In genomic region chr20:44548171-44548678, GRCh38 we compare ENCODE assay signal across 16 cellular contexts. TPM values are rescaled to one million over a fixed set of nuclear protein-coding genes. Genes with fewer than 3 reads are reported as not detected.
DNase-seq lines count a peak whose midpoint lies in the region; ATAC-seq, FAIRE-seq and TF ChIP-seq lines count a peak whose summit lies in the region.
"Had no signal": no experiment of that assay in that cellular context is flagged by ENCODE, and none has a peak within 500 bp of the region (broad histone marks: within the 10 kb centered on the region; RNA-seq: fewer than 3 reads in every experiment).

No MANE protein-coding gene starts in this region.

- no peaks in the 10 kb centered on the region for H3K9me1 ChIP-seq in endothelial cell of umbilical vein (replicated peaks; ENCODE audit: control insufficient read depth, extremely low read depth, insufficient read depth, low read length)

- H3K4me3 ChIP-seq in liver (ENCODE audit: low read depth in 1 of 3, low read length in 3 of 3), result no peak overlapping the region
- H3K4me3 ChIP-seq in HepG2 (replicated peaks in 1 of 3; ENCODE audit: insufficient read depth in 1 of 3, low read depth in 2 of 3, low read length in 3 of 3), result no peak overlapping the region
- peak overlapping the region in 1 of 3 experiments; percentile 42 for H3K4me3 ChIP-seq in endothelial cell of umbilical vein (replicated peaks in 1 of 3; ENCODE audit: insufficient read depth in 1 of 3, low read depth in 1 of 3, low read length in 3 of 3)

- dilution Hi-C loops in endothelial cell of umbilical vein (cut with MboI; ENCODE audit: extremely low pct_ligation_motif_present, low sequenced_read_pairs), result no loop called here

- intact Hi-C loops in HepG2 (cut with micrococcal nuclease; ENCODE audit: unreplicated experiment) (no loop called here), endothelial cell of umbilical vein (cut with micrococcal nuclease) (no loop called here)

- TF ChIP-seq POLR2A in HepG2 (IDR thresholded peaks at IDR 0.05; ENCODE audit: insufficient read depth in 1 of 2, low read depth in 2 of 2, low read length in 2 of 2) (no peak), endothelial cell of umbilical vein (IDR thresholded peaks at IDR 0.05; ENCODE audit: low read depth, low read length) (no peak)

- FAIRE-seq in HepG2 (lab: Jason Lieb, UNC) (no peak), endothelial cell of umbilical vein (lab: Jason Lieb, UNC) (peak; percentile 26)
- FAIRE-seq: keratinocyte had no signal

- H3K36me3 Mint-ChIP-seq in nephron (ENCODE audit: low read depth), result no peaks in the 10 kb centered on the region
- H3K36me3 Mint-ChIP-seq: activated CD4-positive, alpha-beta memory T cell treated with anti-CD3 and anti-CD28 coated beads for 36 hours; naive B cell had no signal

- H3K4me2 ChIP-seq in HepG2 (ENCODE audit: low read depth, low read length) (no peak overlapping the region), endothelial cell of umbilical vein (ENCODE audit: insufficient read depth, low read length) (peak overlapping the region; percentile 83)

- peaks cover 3% of the 10 kb centered on the region for H3K79me2 ChIP-seq in HepG2 (ENCODE audit: insufficient read depth, low read length)
- H3K79me2 ChIP-seq in endothelial cell of umbilical vein (ENCODE audit: control insufficient read depth, insufficient read depth, low read length), result peaks cover 31% of the 10 kb centered on the region

- BruUV-seq in HepG2 (replicated peaks; lab: Mats Ljungman, UMichigan) (no TSS peak), endothelial cell of umbilical vein (replicated peaks; lab: Mats Ljungman, UMichigan) (no TSS peak)

- peak overlapping the region; percentile 93 to 94 (median 94) for H3K27ac Mint-ChIP-seq in nephron
- H3K27ac Mint-ChIP-seq: activated CD4-positive, alpha-beta memory T cell treated with anti-CD3 and anti-CD28 coated beads for 36 hours had no signal

- H3K27me3 ChIP-seq in liver (ENCODE audit: control insufficient read depth in 4 of 4, insufficient read depth in 4 of 4, low read length in 3 of 4), result no peaks in the 10 kb centered on the region
- H3K27me3 ChIP-seq in HepG2 (ENCODE audit: control insufficient read depth in 1 of 2, insufficient read depth in 2 of 2, low read length in 2 of 2), result no peaks in the 10 kb centered on the region
- H3K27me3 ChIP-seq in endothelial cell of umbilical vein (ENCODE audit: control insufficient read depth in 2 of 2, insufficient read depth in 2 of 2, low read length in 2 of 2), result no peaks in the 10 kb centered on the region

- in situ Hi-C loops in HepG2 (cut with HindIII; ENCODE audit: extremely low pct_ligation_motif_present, low pct_unique_long_range_greater_than_20kb), result no loop called here

- TF ChIP-seq RAD21 in liver (IDR thresholded peaks at IDR 0.05) (no peak), HepG2 (CRISPR knock-in tag; IDR thresholded peaks at IDR 0.05) (no peak)

- H3K4me1 Mint-ChIP-seq in nephron, result peaks cover 46% of the 10 kb centered on the region
- H3K4me1 Mint-ChIP-seq: naive B cell had no signal

- H3K9ac ChIP-seq in liver (ENCODE audit: low read depth in 1 of 2, low read length in 2 of 2) (no peak overlapping the region), HepG2 (ENCODE audit: insufficient read depth, low read depth, low read length) (no peak overlapping the region), endothelial cell of umbilical vein (replicated peaks; ENCODE audit: extremely low read depth, insufficient read depth, low read length) (peak overlapping the region; percentile 84)

- POLR2A ChIA-PET in HepG2 (lab: Yijun Ruan, JAX) (no interaction called here), endothelial cell of umbilical vein (lab: Charles Lee) (no interaction called here)

- H3K27ac ChIP-seq in liver (ENCODE audit: low read depth in 1 of 2, low read length in 2 of 2), result peak overlapping the region; percentile 25 to 48
- H3K27ac ChIP-seq in HepG2 (ENCODE audit: extremely low read length, insufficient read depth, low read length), result no peak overlapping the region
- peak overlapping the region; percentile 74 for H3K27ac ChIP-seq in endothelial cell of umbilical vein (ENCODE audit: insufficient read depth, low read depth, low read length)

- H3K36me3 ChIP-seq in liver (ENCODE audit: control insufficient read depth in 4 of 4, insufficient read depth in 3 of 4, low read depth in 1 of 4, low read length in 3 of 4) (no peaks in the 10 kb centered on the region), HepG2 (replicated peaks in 1 of 2; ENCODE audit: control insufficient read depth in 1 of 2, insufficient read depth in 2 of 2, low read length in 2 of 2) (no peaks in the 10 kb centered on the region), endothelial cell of umbilical vein (ENCODE audit: control insufficient read depth in 2 of 2, extremely low read depth in 1 of 2, insufficient read depth in 2 of 2, low read length in 2 of 2) (no peaks in the 10 kb centered on the region)

- no peak for TF ChIP-seq EP300 in HepG2 (IDR thresholded peaks at IDR 0.05; ENCODE audit: low read depth in 2 of 2, low read length in 2 of 2)
- no peak for TF ChIP-seq EP300 in HepG2 (CRISPR knock-in tag; IDR thresholded peaks at IDR 0.05; ENCODE audit: borderline replicate concordance)

- H3K4me1 ChIP-seq in liver (ENCODE audit: control insufficient read depth in 4 of 4, insufficient read depth in 4 of 4, low read length in 3 of 4) (peaks cover 2 to 13% (median 6%) of the 10 kb centered on the region in 4 donors), HepG2 (ENCODE audit: insufficient read depth, low read length) (peaks cover 28% of the 10 kb centered on the region), endothelial cell of umbilical vein (ENCODE audit: control insufficient read depth, extremely low read depth, insufficient read depth, low read length) (peaks cover 40% of the 10 kb centered on the region)

- WGBS in liver, result 45% methylated on average over 4 of the region's 4 CpGs
- WGBS in HepG2 (ENCODE audit: low lambda C conversion rate), result 76% methylated on average over 4 of the region's 4 CpGs

- CTCF ChIA-PET in HepG2 (lab: Yijun Ruan, JAX; ENCODE audit: low intra/inter-chr PET ratio, low total read pairs), result no interaction called here
- CTCF ChIA-PET in endothelial cell of umbilical vein (lab: Charles Lee), result interaction anchor here (1.1 to 1.9 kb wide), 3 partner anchors 12 to 27 kb away, joined by 4 to 5 read pairs (median 4); partner anchors contain the start of gene SERINC3

- H4K20me1 ChIP-seq in HepG2 (ENCODE audit: insufficient read depth, low read length) (no peaks in the 10 kb centered on the region), endothelial cell of umbilical vein (replicated peaks; ENCODE audit: control insufficient read depth, extremely low read depth, insufficient read depth, low read length) (no peaks in the 10 kb centered on the region)

- H3K9me3 ChIP-seq in liver (ENCODE audit: control insufficient read depth in 4 of 4, low read length in 3 of 4), result no peaks in the 10 kb centered on the region
- H3K9me3 ChIP-seq in HepG2 (ENCODE audit: low read length), result no peaks in the 10 kb centered on the region
- H3K9me3 ChIP-seq in endothelial cell of umbilical vein (replicated peaks; ENCODE audit: control insufficient read depth, insufficient read depth, low read length), result no peaks in the 10 kb centered on the region

- DNase-seq in HepG2 (ENCODE audit: low spot score), result no peak
- peak; percentile 79 for DNase-seq in endothelial cell of umbilical vein (ENCODE audit: low read depth, low spot score)
- no peak for DNase-seq in RPMI8226
- no peak for DNase-seq in NCI-H510A treated with DMSO at 0.1 percent for 48 hours (lab: John Stamatoyannopoulos, UW)
- no peak for DNase-seq in activated CD4-positive, CD25-positive, alpha-beta regulatory T cell treated with anti-CD3 and anti-CD28 coated beads, Interleukin-2, amount 50 U/mL, for 72 hours
- DNase-seq: activated CD4-positive, alpha-beta memory T cell treated with anti-CD3 and anti-CD28 coated beads for 36 hours; aorta; effector CD4-positive, alpha-beta T cell; GDM1; naive B cell; NCI-H1105; stimulated activated CD4-positive, alpha-beta T cell treated with anti-CD3 and anti-CD28 coated beads, Interleukin-4, amount 100 ng/mL, for 24 hours had no signal

- no peaks in the 10 kb centered on the region for H3K9me3 Mint-ChIP-seq in nephron
- H3K9me3 Mint-ChIP-seq: activated CD4-positive, alpha-beta memory T cell treated with anti-CD3 and anti-CD28 coated beads for 36 hours; naive B cell had no signal

- no peak for ATAC-seq in HepG2
- no peak for ATAC-seq in GM18511 (IDR thresholded peaks at IDR 0.05; ENCODE audit: unreplicated experiment)

- peak overlapping the region; percentile 4 to 38 (median 21) for H3K4me3 Mint-ChIP-seq in nephron
- H3K4me3 Mint-ChIP-seq: activated CD4-positive, alpha-beta memory T cell treated with anti-CD3 and anti-CD28 coated beads for 36 hours; naive B cell had no signal

- H2AFZ ChIP-seq in HepG2 (ENCODE audit: low read length), result no peak overlapping the region
- H2AFZ ChIP-seq in endothelial cell of umbilical vein (ENCODE audit: low read depth, low read length), result peak overlapping the region; percentile 23

- TF ChIP-seq CTCF in liver (IDR thresholded peaks at IDR 0.05; ENCODE audit: low read depth, low read length, missing input control) (no peak), HepG2 (CRISPR knock-in tag; IDR thresholded peaks at IDR 0.05) (no peak), endothelial cell of umbilical vein (IDR thresholded peaks at IDR 0.05; ENCODE audit: extremely low read depth in 1 of 2, insufficient read depth in 1 of 2, low read depth in 1 of 2, low read length in 2 of 2) (no peak), nephron (IDR thresholded peaks at IDR 0.05; ENCODE audit: unreplicated experiment in 3 of 3) (no peak)

- no peaks in the 10 kb centered on the region for H3K27me3 Mint-ChIP-seq in nephron (ENCODE audit: low read depth)
- H3K27me3 Mint-ChIP-seq: activated CD4-positive, alpha-beta memory T cell treated with anti-CD3 and anti-CD28 coated beads for 36 hours; naive B cell had no signal

RNA-seq across cellular contexts. Expression of gene SERINC3, which starts 26.4 kb away (rescaled TPM):
- total RNA-seq in liver (10 to 100 TPM; 51.1 to 65.4 TPM), HepG2 (2016; rRNA removed; fragmentation: Illumina TruSeq; extraction: Trizol) (53.5 and 82.0 TPM in 2 replicates), endothelial cell of umbilical vein (83.7 TPM in 2 replicates)
- polyA plus RNA-seq in liver (10 to 100 TPM; 51.5 to 70.0 TPM), HepG2 (2011; rRNA removed) (208 and 226 TPM in 2 replicates), endothelial cell of umbilical vein (177 and 181 TPM in 2 replicates)
- total RNA-seq in HepG2 (2016; cell fraction: cytosol; rRNA removed; fragmentation: Illumina TruSeq; extraction: Trizol; ENCODE audit: low read depth), result 18.2 and 23.6 TPM in 2 replicates
- total RNA-seq in HepG2 (2016; cell fraction: insoluble cytoplasmic fraction; rRNA removed; fragmentation: Illumina TruSeq; extraction: Trizol), result 60.4 and 86.2 TPM in 2 replicates
- total RNA-seq in HepG2 (2016; cell fraction: membrane; rRNA removed; fragmentation: Illumina TruSeq; extraction: Trizol), result 40.1 and 41.9 TPM in 2 replicates
- 61.2 and 69.4 TPM in 2 replicates for total RNA-seq in HepG2 (2016; cell fraction: nucleus; rRNA removed; fragmentation: Illumina TruSeq; extraction: Trizol)
- 233 and 277 TPM in 2 replicates for polyA plus RNA-seq in HepG2 (2011; cell fraction: cytosol; rRNA removed)
- polyA plus RNA-seq in HepG2 (2011; cell fraction: nucleus; rRNA removed), result 99.3 and 112 TPM in 2 replicates
- 113 and 127 TPM in 2 replicates for polyA plus RNA-seq in HepG2 (2012)
- 14.1 and 17.6 TPM in 2 replicates for polyA plus RNA-seq in HepG2 (2016; cell fraction: cytosol; fragmentation: Illumina TruSeq; extraction: Trizol; ENCODE audit: low read depth)
- 45.2 and 48.0 TPM in 2 replicates for polyA plus RNA-seq in HepG2 (2016; cell fraction: insoluble cytoplasmic fraction; fragmentation: Illumina TruSeq; extraction: Trizol; ENCODE audit: low read depth)
- 24.9 and 28.0 TPM in 2 replicates for polyA plus RNA-seq in HepG2 (2016; cell fraction: membrane; fragmentation: Illumina TruSeq; extraction: Trizol; ENCODE audit: low read depth)
- 80.9 and 84.6 TPM in 2 replicates for polyA plus RNA-seq in HepG2 (2016; cell fraction: nucleus; fragmentation: Illumina TruSeq; extraction: Trizol; ENCODE audit: insufficient read depth, low read depth)
- 441 and 695 TPM in 2 replicates for polyA minus RNA-seq in HepG2 (2011; rRNA and poly(A)+ RNA removed; ENCODE audit: low replicate concordance)
- polyA minus RNA-seq in HepG2 (2011; cell fraction: cytosol; rRNA and poly(A)+ RNA removed), result 196 and 254 TPM in 2 replicates
- 98.0 and 139 TPM in 2 replicates for polyA minus RNA-seq in HepG2 (2011; cell fraction: nucleus; rRNA and poly(A)+ RNA removed)
- polyA plus RNA-seq in endothelial cell of umbilical vein (2011; cell fraction: cytosol; rRNA removed), result 98.8 and 101 TPM in 2 replicates
- 73.0 TPM in 2 replicates for polyA plus RNA-seq in endothelial cell of umbilical vein (2011; cell fraction: nucleus; rRNA removed)
- 90.8 and 99.9 TPM in 2 replicates for polyA plus RNA-seq in endothelial cell of umbilical vein (2012)
- 365 and 372 TPM in 2 replicates for polyA minus RNA-seq in endothelial cell of umbilical vein
- 119 TPM for polyA minus RNA-seq in endothelial cell of umbilical vein (2011; cell fraction: cytosol; rRNA and poly(A)+ RNA removed)
- 65.2 and 81.4 TPM in 2 replicates for polyA minus RNA-seq in endothelial cell of umbilical vein (2011; cell fraction: nucleus; rRNA and poly(A)+ RNA removed)

RNA-seq across cellular contexts. Expression of gene PKIG, which starts 34.2 kb away (rescaled TPM):
- total RNA-seq in liver (10 to 100 TPM; 10.6 to 23.1 TPM), HepG2 (2016; rRNA removed; fragmentation: Illumina TruSeq; extraction: Trizol) (44.5 and 47.6 TPM in 2 replicates), endothelial cell of umbilical vein (127 and 135 TPM in 2 replicates)
- polyA plus RNA-seq in liver (10 to 100 TPM; 23.7 to 24.3 TPM), HepG2 (2011; rRNA removed) (30.8 and 31.0 TPM in 2 replicates), endothelial cell of umbilical vein (167 and 174 TPM in 2 replicates)
- 153 and 165 TPM in 2 replicates for total RNA-seq in HepG2 (2016; cell fraction: cytosol; rRNA removed; fragmentation: Illumina TruSeq; extraction: Trizol; ENCODE audit: low read depth)
- 46.5 and 47.5 TPM in 2 replicates for total RNA-seq in HepG2 (2016; cell fraction: insoluble cytoplasmic fraction; rRNA removed; fragmentation: Illumina TruSeq; extraction: Trizol)
- total RNA-seq in HepG2 (2016; cell fraction: membrane; rRNA removed; fragmentation: Illumina TruSeq; extraction: Trizol), result 152 and 172 TPM in 2 replicates
- 15.9 and 17.5 TPM in 2 replicates for total RNA-seq in HepG2 (2016; cell fraction: nucleus; rRNA removed; fragmentation: Illumina TruSeq; extraction: Trizol)
- polyA plus RNA-seq in HepG2 (2011; cell fraction: cytosol; rRNA removed), result 38.5 and 44.2 TPM in 2 replicates
- 16.9 and 18.1 TPM in 2 replicates for polyA plus RNA-seq in HepG2 (2011; cell fraction: nucleus; rRNA removed)
- 31.8 and 34.8 TPM in 2 replicates for polyA plus RNA-seq in HepG2 (2012)
- 204 and 234 TPM in 2 replicates for polyA plus RNA-seq in HepG2 (2016; cell fraction: cytosol; fragmentation: Illumina TruSeq; extraction: Trizol; ENCODE audit: low read depth)
- polyA plus RNA-seq in HepG2 (2016; cell fraction: insoluble cytoplasmic fraction; fragmentation: Illumina TruSeq; extraction: Trizol; ENCODE audit: low read depth), result 54.1 and 61.3 TPM in 2 replicates
- 173 and 198 TPM in 2 replicates for polyA plus RNA-seq in HepG2 (2016; cell fraction: membrane; fragmentation: Illumina TruSeq; extraction: Trizol; ENCODE audit: low read depth)
- polyA plus RNA-seq in HepG2 (2016; cell fraction: nucleus; fragmentation: Illumina TruSeq; extraction: Trizol; ENCODE audit: insufficient read depth, low read depth), result 31.1 and 35.7 TPM in 2 replicates
- 5.9 and 22.6 TPM in 2 replicates for polyA minus RNA-seq in HepG2 (2011; rRNA and poly(A)+ RNA removed; ENCODE audit: low replicate concordance)
- polyA minus RNA-seq in HepG2 (2011; cell fraction: cytosol; rRNA and poly(A)+ RNA removed), result 13.4 and 14.9 TPM in 2 replicates
- 9.3 and 9.9 TPM in 2 replicates for polyA minus RNA-seq in HepG2 (2011; cell fraction: nucleus; rRNA and poly(A)+ RNA removed)
- 167 and 187 TPM in 2 replicates for polyA plus RNA-seq in endothelial cell of umbilical vein (2011; cell fraction: cytosol; rRNA removed)
- polyA plus RNA-seq in endothelial cell of umbilical vein (2011; cell fraction: nucleus; rRNA removed), result 71.4 and 78.6 TPM in 2 replicates
- 153 and 185 TPM in 2 replicates for polyA plus RNA-seq in endothelial cell of umbilical vein (2012)
- polyA minus RNA-seq in endothelial cell of umbilical vein, result 66.6 and 89.4 TPM in 2 replicates
- 6.9 TPM for polyA minus RNA-seq in endothelial cell of umbilical vein (2011; cell fraction: cytosol; rRNA and poly(A)+ RNA removed)
- polyA minus RNA-seq in endothelial cell of umbilical vein (2011; cell fraction: nucleus; rRNA and poly(A)+ RNA removed), result 29.8 and 37.1 TPM in 2 replicates
